ENCODE assay signal across 8 cellular contexts in genomic region chr19:8609210-8610040, GRCh38. TPM values are rescaled to one million over a fixed set of nuclear protein-coding genes. Genes with fewer than 3 reads are reported as not detected.
DNase-seq lines count a peak whose midpoint lies in the region; ATAC-seq lines count a peak whose summit lies in the region.

No MANE protein-coding gene starts in this region.

- no peaks in the 10 kb centered on the region for H3K9me3 Mint-ChIP-seq in activated naive CD8-positive, alpha-beta T cell (ENCODE audit: low read depth)

- peak; percentile 26 to 30 for DNase-seq in stimulated activated CD4-positive, alpha-beta T cell treated with anti-CD3 and anti-CD28 coated beads, Interleukin-2, amount 100 ng/mL, for 24 hours
- DNase-seq in stimulated activated CD4-positive, alpha-beta T cell treated with anti-CD3 and anti-CD28 coated beads, Interleukin-2, amount 100 ng/mL, for 48 hours: no peak
- DNase-seq in left cardiac atrium: peak; percentile 79
- peak in 9 of 10 donors; percentile 26 to 93 (median 62) for DNase-seq in posterior cingulate gyrus
- no peak for DNase-seq in NCI-H2081 treated with DMSO at 0.1 percent for 48 hours (lab: John Stamatoyannopoulos, UW)
- DNase-seq in NCI-H2081 (lab: John Stamatoyannopoulos, UW): no peak
- DNase-seq in NCI-H446 treated with DMSO at 0.1 percent for 48 hours (lab: John Stamatoyannopoulos, UW): no peak

- peaks cover 27% of the 10 kb centered on the region for H3K4me1 Mint-ChIP-seq in activated naive CD8-positive, alpha-beta T cell (ENCODE audit: low read depth)

- ATAC-seq in left cardiac atrium: peak; percentile 56 to 60

- intact Hi-C loops in left cardiac atrium (cut with DNase I): no loop called here
- intact Hi-C loops in posterior cingulate gyrus (cut with DNase I): no loop called here

- H3K4me3 Mint-ChIP-seq in activated naive CD8-positive, alpha-beta T cell: peak overlapping the region; percentile 90

- H3K27me3 Mint-ChIP-seq in activated naive CD8-positive, alpha-beta T cell: no peaks in the 10 kb centered on the region

- H3K36me3 Mint-ChIP-seq in activated naive CD8-positive, alpha-beta T cell: peaks cover 3% of the 10 kb centered on the region

- peak overlapping the region; percentile 76 for H3K27ac Mint-ChIP-seq in activated naive CD8-positive, alpha-beta T cell

RNA-seq across cellular contexts. Expression of gene ADAMTS10, which starts 1.1 kb away (rescaled TPM):
- 10 to 100 TPM; 10.8 to 12.4 TPM for total RNA-seq in left cardiac atrium

RNA-seq across cellular contexts. Expression of gene NFILZ, which starts 21.0 kb away (rescaled TPM):
- not detected for total RNA-seq in left cardiac atrium

RNA-seq across cellular contexts. Expression of gene MYO1F, which starts 32.2 kb away (rescaled TPM):
- total RNA-seq in left cardiac atrium: 10 to 100 TPM; 13.2 to 19.5 TPM

Comparison
In these comparisons a context has a peak if more than half of its experiments do, and no peak if none do; other contexts are left out.
1. DNase-seq: peak in stimulated activated CD4-positive, alpha-beta T cell treated with anti-CD3 and anti-CD28 coated beads, Interleukin-2, amount 100 ng/mL, for 24 hours (2 of 2), left cardiac atrium (single experiment) and posterior cingulate gyrus (9 of 10); none in stimulated activated CD4-positive, alpha-beta T cell treated with anti-CD3 and anti-CD28 coated beads, Interleukin-2, amount 100 ng/mL, for 48 hours (0 of 2), NCI-H2081 treated with DMSO at 0.1 percent for 48 hours (single experiment), NCI-H2081 (0 of 2) and NCI-H446 treated with DMSO at 0.1 percent for 48 hours (single experiment).